ENCODE assay signal across 14 cellular contexts in genomic region chr18:6255121-6255742, GRCh38.
A peak's percentile ranks its signal among the peaks of the same experiment; 100 is the strongest.
DNase-seq lines count a peak whose midpoint lies in the region; ATAC-seq, FAIRE-seq and TF ChIP-seq lines count a peak whose summit lies in the region.
"Had no signal": no experiment of that assay in that cellular context is flagged by ENCODE, and none has a peak within 500 bp of the region (broad histone marks: within the 10 kb centered on the region; RNA-seq: fewer than 3 reads in every experiment).

No MANE protein-coding gene starts in this region.

- no peak for TF ChIP-seq CTCF in heart left ventricle (IDR thresholded peaks at IDR 0.05)
- no peak for TF ChIP-seq CTCF in gastroesophageal sphincter (IDR thresholded peaks at IDR 0.05)

- peaks cover 0 to 15% (median 7%) of the 10 kb centered on the region in 12 donors for H3K9me3 ChIP-seq in heart left ventricle
- peaks cover 0 to 17% (median 0%) of the 10 kb centered on the region in 3 donors for H3K9me3 ChIP-seq in gastroesophageal sphincter

- in situ Hi-C loops in KBM-7 (cut with MboI; ENCODE audit: low pct_unique_long_range_greater_than_20kb, low sequenced_read_pairs): no loop called here

- intact Hi-C loops in heart left ventricle (cut with DNase I): loop anchor here in 1 of 10 donors (10.0 kb wide), 1 partner anchor 60 kb away; no protein-coding TSS in a partner anchor

- peak overlapping the region in 6 of 12 donors; percentile 13 to 80 (median 48) for H3K27ac ChIP-seq in heart left ventricle
- peak overlapping the region in 2 of 4 donors; percentile 9 to 17 for H3K27ac ChIP-seq in gastroesophageal sphincter

- 17 to 26% (median 20%) methylated on average over 4 of the region's 4 CpGs for WGBS in heart left ventricle, 4 donors
- 28 to 44% methylated on average over 1 to 4 of the region's 4 CpGs for WGBS in gastroesophageal sphincter (ENCODE audit: low coverage in 1 of 2), 2 donors

- DNase-seq in GM12892 (ENCODE audit: insufficient read length): no peak
- peak; percentile 16 for DNase-seq in KBM-7
- DNase-seq in heart left ventricle: no peak
- peak; percentile 48 for DNase-seq in pons (ENCODE audit: low spot score)
- DNase-seq: activated CD4-positive, alpha-beta T cell treated with anti-CD3 and anti-CD28 coated beads for 36 hours; activated T-cell treated with anti-CD3 and anti-CD28 coated beads for 4 hours; mucosa of descending colon; stimulated activated CD4-positive, alpha-beta T cell treated with anti-CD3 and anti-CD28 coated beads, Interleukin-1b, Interleukin-23, amount 100 ng/mL, for 48 hours; stimulated activated CD8-positive, alpha-beta memory T cell treated with anti-CD3 and anti-CD28 coated beads, Interleukin-4, amount 100 ng/mL, for 48 hours had no signal

- H3K36me3 ChIP-seq in heart left ventricle (no peaks in the 10 kb centered on the region), gastroesophageal sphincter (no peaks in the 10 kb centered on the region)

- ATAC-seq in heart left ventricle (peak in 3 of 4 donors; percentile 22 to 68 (median 64)), HG03045 (IDR thresholded peaks at IDR 0.05; ENCODE audit: unreplicated experiment) (no peak), HG03520 (IDR thresholded peaks at IDR 0.05; ENCODE audit: unreplicated experiment) (no peak), HG02642 (IDR thresholded peaks at IDR 0.05; ENCODE audit: poor library complexity, unreplicated experiment) (no peak), gastroesophageal sphincter (no peak)
- ATAC-seq: activated CD4-positive, alpha-beta T cell treated with anti-CD3 and anti-CD28 coated beads for 36 hours; mucosa of descending colon; Panc1 had no signal

- TF ChIP-seq EP300 in gastroesophageal sphincter (IDR thresholded peaks at IDR 0.05): no peak

- H3K4me1 ChIP-seq in heart left ventricle (peaks cover 0 to 34% (median 17%) of the 10 kb centered on the region in 12 donors), gastroesophageal sphincter (peaks cover 0 to 25% (median 0%) of the 10 kb centered on the region in 3 donors)

- H3K27me3 ChIP-seq in heart left ventricle: no peaks in the 10 kb centered on the region
- H3K27me3 ChIP-seq in gastroesophageal sphincter: no peaks in the 10 kb centered on the region

- H3K4me3 ChIP-seq in heart left ventricle: peak overlapping the region in 4 of 12 donors; percentile 15 to 47 (median 27)
- no peak overlapping the region for H3K4me3 ChIP-seq in gastroesophageal sphincter
- H3K4me3 ChIP-seq: mucosa of descending colon had no signal

- peak; percentile 77 for FAIRE-seq in GM12892 (lab: Jason Lieb, UNC)

- TF ChIP-seq POLR2A in GM12892 (IDR thresholded peaks at IDR 0.05; ENCODE audit: low read depth, low read length) (no peak), heart left ventricle (IDR thresholded peaks at IDR 0.05) (no peak), gastroesophageal sphincter (IDR thresholded peaks at IDR 0.05) (no peak)

Comparison
In these comparisons a context has a peak if more than half of its experiments do, and no peak if none do; other contexts are left out.
1. DNase-seq: peak in KBM-7 (single experiment) and pons (single experiment); none in GM12892 (single experiment) and heart left ventricle (0 of 5).
2. ATAC-seq: peak in heart left ventricle (3 of 4); none in HG03045 (single experiment), HG03520 (single experiment), HG02642 (single experiment) and gastroesophageal sphincter (single experiment).